8 cellular contexts compared by ENCODE assay signal in genomic region chr4:165378763-165379631, GRCh38. TPM values are rescaled to one million over a fixed set of nuclear protein-coding genes. Genes with fewer than 3 reads are reported as not detected.
DNase-seq lines count a peak whose midpoint lies in the region; ATAC-seq and TF ChIP-seq lines count a peak whose summit lies in the region.

Gene CPE, plus strand, starts transcription at chr4:165379008. Its CDS starts 214 bp downstream, at chr4:165379222.

- H3K4me3 ChIP-seq in AG09309 (ENCODE audit: control insufficient read depth, low read depth, low read length): peak within 1 kb of the TSS; percentile 33
- H3K4me3 ChIP-seq in mesendoderm (ENCODE audit: low read length): peak within 1 kb of the TSS; percentile 29

- WGBS in mesendoderm (ENCODE audit: extremely low coverage, insufficient coverage, low lambda C conversion rate): no CpG with 5 or more reads among the region's 82 CpGs

- peak within 1 kb of the TSS; percentile 30 for H2BK120ac ChIP-seq in mesendoderm (ENCODE audit: low read depth, low read length)

- peak within 1 kb of the TSS; percentile 64 for H3K4me2 ChIP-seq in mesendoderm (ENCODE audit: low read length)

- peak within 1 kb of the TSS; percentile 80 for H3K56ac ChIP-seq in mesendoderm (ENCODE audit: low read length)

- peaks cover 3% of the 10 kb centered on the region for H3K27me3 Mint-ChIP-seq in endothelial cell (ENCODE audit: unreplicated experiment)

- ATAC-seq in GM19043 (IDR thresholded peaks at IDR 0.05; ENCODE audit: low read depth, unreplicated experiment) (peak; percentile 78), HG03432 (IDR thresholded peaks at IDR 0.05; ENCODE audit: unreplicated experiment) (peak; percentile 94)

- no peak within 1 kb of the TSS for H4K8ac ChIP-seq in mesendoderm (ENCODE audit: low read depth, low read length)

- peaks cover 2% of the 10 kb centered on the region for H3K27me3 ChIP-seq in mesendoderm (ENCODE audit: insufficient read depth, low read length, poor library complexity)

- peak within 1 kb of the TSS; percentile 60 for H3K18ac ChIP-seq in mesendoderm (ENCODE audit: low read length)

- H3K36me3 Mint-ChIP-seq in endothelial cell (ENCODE audit: low read depth, unreplicated experiment): no peaks in the 10 kb centered on the region

- H2BK5ac ChIP-seq in mesendoderm (ENCODE audit: low read length): no peak within 1 kb of the TSS

- DNase-seq in AG09309 (ENCODE audit: low read depth): no peak
- peak; percentile 92 for DNase-seq in NCI-H748 (lab: John Stamatoyannopoulos, UW; ENCODE audit: unreplicated experiment)
- peak; percentile 60 for DNase-seq in activated T-cell treated with anti-CD3 and anti-CD28 coated beads for 48 hours (ENCODE audit: low read depth)
- peak; percentile 77 for DNase-seq in endothelial cell (ENCODE audit: low spot score)
- DNase-seq in mesendoderm: peak; percentile 73
- peak; percentile 7 for DNase-seq in stimulated activated CD8-positive, alpha-beta memory T cell treated with anti-CD3 and anti-CD28 coated beads, Interleukin-15, amount 100 ng/mL, for 1 hour (ENCODE audit: low read depth)

- no peak within 1 kb of the TSS for H4K5ac ChIP-seq in mesendoderm (ENCODE audit: low read length)

- H3K79me1 ChIP-seq in mesendoderm (ENCODE audit: low read length): no peaks in the 10 kb centered on the region

- peak within 1 kb of the TSS; percentile 56 for H3K4ac ChIP-seq in mesendoderm (ENCODE audit: low read depth, low read length)

- H3K27ac ChIP-seq in mesendoderm (ENCODE audit: low read depth, low read length): peak within 1 kb of the TSS; percentile 3

- H3K79me2 ChIP-seq in mesendoderm (ENCODE audit: control insufficient read depth, insufficient read depth, low read length): no peaks in the 10 kb centered on the region

- no peak within 1 kb of the TSS for H2AK5ac ChIP-seq in mesendoderm (ENCODE audit: low read length)

- peaks cover 2% of the 10 kb centered on the region for H3K4me1 Mint-ChIP-seq in endothelial cell (ENCODE audit: unreplicated experiment)

- peak within 1 kb of the TSS; percentile 41 for H3K9ac ChIP-seq in mesendoderm (ENCODE audit: low read length)

- H3K4me1 ChIP-seq in mesendoderm (ENCODE audit: control insufficient read depth, low read depth, low read length): peaks cover 4% of the 10 kb centered on the region

- no peaks in the 10 kb centered on the region for H3K36me3 ChIP-seq in mesendoderm (ENCODE audit: control insufficient read depth, insufficient read depth, low read length)

- H3K9me3 Mint-ChIP-seq in endothelial cell (ENCODE audit: unreplicated experiment): no peaks in the 10 kb centered on the region

- peak within 1 kb of the TSS; percentile 48 for H3K23ac ChIP-seq in mesendoderm (ENCODE audit: low read length)

- no peak within 1 kb of the TSS for H2BK15ac ChIP-seq in mesendoderm (replicated peaks; ENCODE audit: low read depth)

- no peak within 1 kb of the TSS for H3K27ac Mint-ChIP-seq in endothelial cell (ENCODE audit: unreplicated experiment)

- H3K4me3 Mint-ChIP-seq in endothelial cell (ENCODE audit: unreplicated experiment): peak within 1 kb of the TSS; percentile 80

- peak; percentile 40 for TF ChIP-seq CTCF in AG09309 (IDR thresholded peaks at IDR 0.05; ENCODE audit: control insufficient read depth, insufficient read depth, low read depth, low read length, missing control alignments)
- no peak for TF ChIP-seq CTCF in endothelial cell (IDR thresholded peaks at IDR 0.05; ENCODE audit: unreplicated experiment)

RNA-seq across cellular contexts. Expression of gene CPE, which starts in this region (rescaled TPM):
- 2.3 TPM for total RNA-seq in endothelial cell (ENCODE audit: unreplicated experiment)
- 8.8 TPM for polyA plus RNA-seq in mesendoderm (2013, experiment 1 of 2)
- 8.6 TPM for polyA plus RNA-seq in mesendoderm (2013, experiment 2 of 2)
